18 cellular contexts compared by ENCODE assay signal in genomic region chr7:142685877-142686508, GRCh38.
DNase-seq lines count a peak whose midpoint lies in the region; ATAC-seq and FAIRE-seq lines count a peak whose summit lies in the region.
"Had no signal": no experiment of that assay in that cellular context is flagged by ENCODE, and none has a peak within 500 bp of the region (broad histone marks: within the 10 kb centered on the region; RNA-seq: fewer than 3 reads in every experiment).

No MANE protein-coding gene starts in this region.

- no peak overlapping the region for H3K9ac ChIP-seq in mesendoderm (ENCODE audit: low read length)
- H3K9ac ChIP-seq: BLaER1 treated with 17β-estradiol and CSF1 and Interleukin-3, amounts not matched to agents 10 nM and 100 nM had no signal

- no CpG with 5 or more reads among the region's 2 CpGs for WGBS in mesendoderm (ENCODE audit: extremely low coverage, insufficient coverage, low lambda C conversion rate)

- in situ Hi-C loops in G401 (cut with HindIII; ENCODE audit: low sequenced_read_pairs): no loop called here

- H3K9me3 Mint-ChIP-seq in activated T-cell treated with anti-CD3 and anti-CD28 coated beads, Interleukin-2, amount 50 U/mL, for 24 hours: no peaks in the 10 kb centered on the region
- H3K9me3 Mint-ChIP-seq in activated T-cell treated with anti-CD3 and anti-CD28 coated beads, Interleukin-2, amount 50 U/mL, for 4 hours: no peaks in the 10 kb centered on the region
- H3K9me3 Mint-ChIP-seq in naive thymus-derived CD4-positive, alpha-beta T cell: peaks cover 0 to 2% (median 0%) of the 10 kb centered on the region in 11 donors

- no peak overlapping the region for H4K8ac ChIP-seq in mesendoderm (ENCODE audit: low read depth, low read length)

- no peaks in the 10 kb centered on the region for H3K36me3 Mint-ChIP-seq in activated T-cell treated with anti-CD3 and anti-CD28 coated beads, Interleukin-2, amount 50 U/mL, for 24 hours (ENCODE audit: low read depth)
- H3K36me3 Mint-ChIP-seq in activated T-cell treated with anti-CD3 and anti-CD28 coated beads, Interleukin-2, amount 50 U/mL, for 4 hours (ENCODE audit: insufficient read depth): no peaks in the 10 kb centered on the region
- H3K36me3 Mint-ChIP-seq in T-helper 17 cell (ENCODE audit: low read depth): no peaks in the 10 kb centered on the region
- H3K36me3 Mint-ChIP-seq in naive thymus-derived CD4-positive, alpha-beta T cell: no peaks in the 10 kb centered on the region

- no peaks in the 10 kb centered on the region for H3K27me3 ChIP-seq in naive thymus-derived CD4-positive, alpha-beta T cell (ENCODE audit: control insufficient read depth in 2 of 2, insufficient read depth in 2 of 2, low read length in 2 of 2)
- no peaks in the 10 kb centered on the region for H3K27me3 ChIP-seq in mesendoderm (ENCODE audit: insufficient read depth, low read length, poor library complexity)
- H3K27me3 ChIP-seq: BLaER1 treated with 17β-estradiol and CSF1 and Interleukin-3, amounts not matched to agents 10 nM and 100 nM; body of pancreas; esophagus squamous epithelium; spleen had no signal

- POLR2A ChIA-PET in naive thymus-derived CD4-positive, alpha-beta T cell (lab: Charles Lee): interaction anchor here (0.6 to 1.4 kb wide), 2 partner anchors 22 to 125 kb away, joined by 3 to 4 read pairs; no protein-coding TSS in a partner anchor

- no peak overlapping the region for H3K4me2 ChIP-seq in mesendoderm (ENCODE audit: low read length)

- H2BK15ac ChIP-seq in mesendoderm (replicated peaks; ENCODE audit: low read depth): no peak overlapping the region

- CTCF ChIA-PET in naive thymus-derived CD4-positive, alpha-beta T cell (lab: Charles Lee): no interaction called here

- H3K56ac ChIP-seq in mesendoderm (ENCODE audit: low read length): no peak overlapping the region

- intact Hi-C loops in naive thymus-derived CD4-positive, alpha-beta T cell (cut with micrococcal nuclease): loop anchor here in 1 of 2 donors (5.0 kb wide), 1 partner anchor 96 kb away; no protein-coding TSS in a partner anchor

- H3K4me3 Mint-ChIP-seq in activated T-cell treated with anti-CD3 and anti-CD28 coated beads, Interleukin-2, amount 50 U/mL, for 24 hours: no peak overlapping the region
- no peak overlapping the region for H3K4me3 Mint-ChIP-seq in activated T-cell treated with anti-CD3 and anti-CD28 coated beads, Interleukin-2, amount 50 U/mL, for 4 hours
- no peak overlapping the region for H3K4me3 Mint-ChIP-seq in T-helper 17 cell
- peak overlapping the region in 1 of 10 donors; percentile 30 for H3K4me3 Mint-ChIP-seq in naive thymus-derived CD4-positive, alpha-beta T cell

- no peaks in the 10 kb centered on the region for H3K27me3 Mint-ChIP-seq in activated T-cell treated with anti-CD3 and anti-CD28 coated beads, Interleukin-2, amount 50 U/mL, for 24 hours
- no peaks in the 10 kb centered on the region for H3K27me3 Mint-ChIP-seq in activated T-cell treated with anti-CD3 and anti-CD28 coated beads, Interleukin-2, amount 50 U/mL, for 4 hours (ENCODE audit: low read depth)
- H3K27me3 Mint-ChIP-seq in T-helper 17 cell: no peaks in the 10 kb centered on the region
- H3K27me3 Mint-ChIP-seq in naive thymus-derived CD4-positive, alpha-beta T cell: peaks cover 0 to 9% (median 0%) of the 10 kb centered on the region in 5 donors

- no peak for DNase-seq in activated T-cell treated with anti-CD3 and anti-CD28 coated beads, Interleukin-2, amount 50 U/mL, for 24 hours
- DNase-seq in activated T-cell treated with anti-CD3 and anti-CD28 coated beads, Interleukin-2, amount 50 U/mL, for 4 hours: no peak
- peak; percentile 32 for DNase-seq in HT1080 (ENCODE audit: low read depth)
- DNase-seq in T-helper 17 cell: no peak
- peak in 1 of 9 donors; percentile 10 for DNase-seq in naive thymus-derived CD4-positive, alpha-beta T cell
- DNase-seq in G401 (ENCODE audit: low spot score): no peak
- DNase-seq in mesendoderm: no peak
- no peak for DNase-seq in RCC 7860 (ENCODE audit: low spot score)
- DNase-seq: body of pancreas, esophagus squamous epithelium, NCI-H187 treated with DMSO at 0.1 percent for 48 hours, NCI-H510A treated with DMSO at 0.1 percent for 48 hours, Right ventricle myocardium superior, spleen had no signal

- H4K5ac ChIP-seq in mesendoderm (ENCODE audit: low read length): no peak overlapping the region

- H3K4me3 ChIP-seq in naive thymus-derived CD4-positive, alpha-beta T cell (ENCODE audit: low read length): no peak overlapping the region
- H3K4me3 ChIP-seq in mesendoderm (ENCODE audit: low read length): no peak overlapping the region
- H3K4me3 ChIP-seq: BLaER1 treated with 17β-estradiol and CSF1 and Interleukin-3, amounts not matched to agents 10 nM and 100 nM; body of pancreas; esophagus squamous epithelium; lung; spleen had no signal

- H2BK120ac ChIP-seq in mesendoderm (ENCODE audit: low read depth, low read length): no peak overlapping the region

- no peaks in the 10 kb centered on the region for H3K79me1 ChIP-seq in mesendoderm (ENCODE audit: low read length)

- no peaks in the 10 kb centered on the region for H3K79me2 ChIP-seq in mesendoderm (ENCODE audit: control insufficient read depth, insufficient read depth, low read length)

- no peak overlapping the region for H3K18ac ChIP-seq in mesendoderm (ENCODE audit: low read length)

- H3K4ac ChIP-seq in mesendoderm (ENCODE audit: low read depth, low read length): no peak overlapping the region

- ATAC-seq in activated T-cell treated with anti-CD3 and anti-CD28 coated beads, Interleukin-2, amount 50 U/mL, for 4 hours: no peak
- ATAC-seq in T-helper 17 cell: peak; percentile 49
- peak; percentile 55 for ATAC-seq in naive thymus-derived CD4-positive, alpha-beta T cell
- ATAC-seq: body of pancreas had no signal

- H3K4me1 ChIP-seq in naive thymus-derived CD4-positive, alpha-beta T cell (ENCODE audit: control insufficient read depth in 2 of 2, insufficient read depth in 2 of 2, low read length in 2 of 2): peaks cover 8 to 15% of the 10 kb centered on the region in 2 donors
- no peaks in the 10 kb centered on the region for H3K4me1 ChIP-seq in mesendoderm (ENCODE audit: control insufficient read depth, low read depth, low read length)
- H3K4me1 ChIP-seq: esophagus squamous epithelium, spleen had no signal

- peak overlapping the region; percentile 47 for H3K27ac Mint-ChIP-seq in activated T-cell treated with anti-CD3 and anti-CD28 coated beads, Interleukin-2, amount 50 U/mL, for 24 hours
- peak overlapping the region; percentile 24 for H3K27ac Mint-ChIP-seq in T-helper 17 cell
- H3K27ac Mint-ChIP-seq in naive thymus-derived CD4-positive, alpha-beta T cell: peak overlapping the region in 7 of 9 donors; percentile 28 to 86 (median 65)

- no peak for FAIRE-seq in RCC 7860 (lab: Jason Lieb, UNC)
- FAIRE-seq: H1, TTC549 had no signal

- no peak overlapping the region for H2AK5ac ChIP-seq in mesendoderm (ENCODE audit: low read length)

- peak overlapping the region; percentile 21 for H3K27ac ChIP-seq in naive thymus-derived CD4-positive, alpha-beta T cell (ENCODE audit: low read depth, low read length)
- H3K27ac ChIP-seq in mesendoderm (ENCODE audit: low read depth, low read length): no peak overlapping the region
- H3K27ac ChIP-seq: BLaER1 treated with 17β-estradiol and CSF1 and Interleukin-3, amounts not matched to agents 10 nM and 100 nM; esophagus squamous epithelium; spleen had no signal

- no peaks in the 10 kb centered on the region for H3K9me3 ChIP-seq in T-helper 17 cell (ENCODE audit: control insufficient read depth, low read length, poor library complexity, severe bottlenecking)
- no peaks in the 10 kb centered on the region for H3K9me3 ChIP-seq in naive thymus-derived CD4-positive, alpha-beta T cell (ENCODE audit: control insufficient read depth in 2 of 3, low read length in 3 of 3)
- H3K9me3 ChIP-seq: BLaER1 treated with 17β-estradiol and CSF1 and Interleukin-3, amounts not matched to agents 10 nM and 100 nM; body of pancreas; esophagus squamous epithelium; spleen had no signal

- no peak overlapping the region for H2BK5ac ChIP-seq in mesendoderm (ENCODE audit: low read length)

- no peak overlapping the region for H3K23ac ChIP-seq in mesendoderm (ENCODE audit: low read length)

- H3K36me3 ChIP-seq in naive thymus-derived CD4-positive, alpha-beta T cell (ENCODE audit: control insufficient read depth in 2 of 3, insufficient read depth in 3 of 3, low read length in 3 of 3): no peaks in the 10 kb centered on the region
- H3K36me3 ChIP-seq in mesendoderm (ENCODE audit: control insufficient read depth, insufficient read depth, low read length): no peaks in the 10 kb centered on the region
- H3K36me3 ChIP-seq: BLaER1 treated with 17β-estradiol and CSF1 and Interleukin-3, amounts not matched to agents 10 nM and 100 nM; esophagus squamous epithelium; spleen had no signal

- peaks cover 29% of the 10 kb centered on the region for H3K4me1 Mint-ChIP-seq in activated T-cell treated with anti-CD3 and anti-CD28 coated beads, Interleukin-2, amount 50 U/mL, for 24 hours (ENCODE audit: low read depth)
- peaks cover 40% of the 10 kb centered on the region for H3K4me1 Mint-ChIP-seq in activated T-cell treated with anti-CD3 and anti-CD28 coated beads, Interleukin-2, amount 50 U/mL, for 4 hours (ENCODE audit: low read depth)
- peaks cover 15% of the 10 kb centered on the region for H3K4me1 Mint-ChIP-seq in T-helper 17 cell
- peaks cover 15 to 50% (median 34%) of the 10 kb centered on the region in 7 donors for H3K4me1 Mint-ChIP-seq in naive thymus-derived CD4-positive, alpha-beta T cell

Comparison
In these comparisons a context has a peak if more than half of its experiments do, and no peak if none do; other contexts are left out.
1. ATAC-seq: peak in T-helper 17 cell (single experiment) and naive thymus-derived CD4-positive, alpha-beta T cell (single experiment); none in activated T-cell treated with anti-CD3 and anti-CD28 coated beads, Interleukin-2, amount 50 U/mL, for 4 hours (0 of 2).
2. Peak in every context shown above with its lines, with median percentiles within 50 percentile points of each other: H3K27ac Mint-ChIP-seq.